In the genomic region with DNA sequence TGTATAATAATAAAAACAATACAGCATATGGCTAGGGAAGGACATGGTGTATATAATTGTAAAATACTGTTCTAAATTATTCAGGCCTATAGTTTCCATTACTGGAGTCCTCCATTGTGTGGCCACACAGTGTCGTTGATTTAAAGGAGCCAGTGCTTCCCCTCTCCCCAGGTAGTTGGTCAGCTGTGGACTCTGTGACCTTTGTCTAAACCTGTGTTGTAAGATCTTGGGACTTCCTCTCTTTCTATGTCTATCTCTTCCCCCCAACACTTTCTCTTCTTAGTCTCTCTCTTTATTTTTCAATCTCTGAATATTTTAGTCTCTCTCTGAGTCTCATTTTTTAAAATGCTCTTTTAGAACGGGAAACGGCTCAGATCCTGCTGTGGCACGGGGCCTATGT, we compare ENCODE assay signal across 22 cellular contexts. TPM values are rescaled to one million over a fixed set of nuclear protein-coding genes. Genes with fewer than 3 reads are reported as not detected.
A peak's percentile ranks its signal among the peaks of the same experiment; 100 is the strongest.
DNase-seq lines count a peak whose midpoint lies in the region; ATAC-seq and TF ChIP-seq lines count a peak whose summit lies in the region.
"Had no signal": no experiment of that assay in that cellular context is flagged by ENCODE, and none has a peak within 500 bp of the region (broad histone marks: within the 10 kb centered on the region; RNA-seq: fewer than 3 reads in every experiment).

No MANE protein-coding gene starts in this region.

- no peak for TF ChIP-seq POLR2A in breast epithelium (IDR thresholded peaks at IDR 0.05)

- POLR2A ChIA-PET in MCF 10A (lab: Yijun Ruan, JAX): no interaction called here

- CTCF ChIA-PET in MCF 10A (lab: Yijun Ruan, JAX): no interaction called here

- TF ChIP-seq CTCF in MCF 10A (IDR thresholded peaks at IDR 0.05; ENCODE audit: unreplicated experiment) (no peak), breast epithelium (IDR thresholded peaks at IDR 0.05) (no peak), endothelial cell (IDR thresholded peaks at IDR 0.05; ENCODE audit: unreplicated experiment) (no peak)

- BruUV-seq in MCF 10A (replicated peaks; lab: Mats Ljungman, UMichigan): TSS peak; percentile 64

- DNase-seq in MCF 10A (ENCODE audit: unreplicated experiment): no peak
- DNase-seq in breast epithelium (ENCODE audit: low spot score in 2 of 2): no peak
- DNase-seq in NOMO-1 treated with dmso at 0.1 percent for 144 hours (lab: John Stamatoyannopoulos, UW; ENCODE audit: unreplicated experiment): peak; percentile 16
- DNase-seq in central memory CD8-positive, alpha-beta T cell (ENCODE audit: low spot score in 2 of 2): no peak
- no peak for DNase-seq in caudate nucleus (lab: John Stamatoyannopoulos, UW)
- DNase-seq in NCI-H82 treated with DMSO at 0.1 percent for 48 hours (lab: John Stamatoyannopoulos, UW; ENCODE audit: unreplicated experiment): no peak
- DNase-seq in endothelial cell (ENCODE audit: low spot score): no peak
- DNase-seq: 8988T, DMS153, NCI-H1048, NCI-H146, NCI-H2081, NCI-H510A, NCI-H774, SHP77, SK-N-SH had no signal

- peaks cover 28% of the 10 kb centered on the region for H3K36me3 Mint-ChIP-seq in MCF 10A (ENCODE audit: insufficient read depth, unreplicated experiment)
- H3K36me3 Mint-ChIP-seq in central memory CD8-positive, alpha-beta T cell (ENCODE audit: insufficient read depth): peaks cover 26% of the 10 kb centered on the region
- H3K36me3 Mint-ChIP-seq in endothelial cell (ENCODE audit: low read depth, unreplicated experiment): peaks cover 34% of the 10 kb centered on the region

- H3K27ac ChIP-seq in breast epithelium: no peak overlapping the region
- no peak overlapping the region for H3K27ac ChIP-seq in caudate nucleus (ENCODE audit: low read depth, low read length)

- H3K9me3 Mint-ChIP-seq in MCF 10A (ENCODE audit: unreplicated experiment) (no peaks in the 10 kb centered on the region), endothelial cell (ENCODE audit: unreplicated experiment) (no peaks in the 10 kb centered on the region)
- H3K9me3 Mint-ChIP-seq in central memory CD8-positive, alpha-beta T cell: no peaks in the 10 kb centered on the region
- H3K9me3 Mint-ChIP-seq: IgD-negative memory B cell had no signal

- H3K27me3 Mint-ChIP-seq in MCF 10A (ENCODE audit: insufficient read depth, unreplicated experiment) (no peaks in the 10 kb centered on the region), endothelial cell (ENCODE audit: unreplicated experiment) (peaks cover 7% of the 10 kb centered on the region)
- H3K27me3 Mint-ChIP-seq in central memory CD8-positive, alpha-beta T cell: no peaks in the 10 kb centered on the region
- H3K27me3 Mint-ChIP-seq: IgD-negative memory B cell had no signal

- intact Hi-C loops in MCF 10A (cut with micrococcal nuclease): no loop called here
- intact Hi-C loops in breast epithelium (cut with DNase I; ENCODE audit: low total_unique reads): no loop called here

- no peaks in the 10 kb centered on the region for H3K4me1 Mint-ChIP-seq in MCF 10A (ENCODE audit: insufficient read depth, unreplicated experiment)
- H3K4me1 Mint-ChIP-seq in central memory CD8-positive, alpha-beta T cell: peaks cover 10% of the 10 kb centered on the region
- peaks cover 17% of the 10 kb centered on the region for H3K4me1 Mint-ChIP-seq in endothelial cell (ENCODE audit: unreplicated experiment)
- H3K4me1 Mint-ChIP-seq: IgD-negative memory B cell had no signal

- ATAC-seq in central memory CD8-positive, alpha-beta T cell (replicated peaks; ENCODE audit: extremely low read depth, poor library complexity, severe bottlenecking): no peak
- no peak for ATAC-seq in HG03439 (IDR thresholded peaks at IDR 0.05; ENCODE audit: unreplicated experiment)

- H3K4me1 ChIP-seq in breast epithelium: no peaks in the 10 kb centered on the region

- peaks cover 4% of the 10 kb centered on the region for H3K36me3 ChIP-seq in breast epithelium

- H3K27ac Mint-ChIP-seq in MCF 10A (ENCODE audit: low read depth, unreplicated experiment) (no peak overlapping the region), endothelial cell (ENCODE audit: unreplicated experiment) (no peak overlapping the region)
- H3K27ac Mint-ChIP-seq in central memory CD8-positive, alpha-beta T cell (ENCODE audit: low read depth): peak overlapping the region; percentile 10

- H3K4me3 ChIP-seq in breast epithelium: no peak overlapping the region
- H3K4me3 ChIP-seq: BLaER1 had no signal

- H3K27me3 ChIP-seq in breast epithelium: no peaks in the 10 kb centered on the region
- H3K27me3 ChIP-seq: BLaER1 had no signal

- H3K9me3 ChIP-seq in breast epithelium: no peaks in the 10 kb centered on the region
- H3K9me3 ChIP-seq: BLaER1, SK-N-SH had no signal

- no peak overlapping the region for H3K4me3 Mint-ChIP-seq in MCF 10A (ENCODE audit: unreplicated experiment)
- H3K4me3 Mint-ChIP-seq in central memory CD8-positive, alpha-beta T cell: no peak overlapping the region
- H3K4me3 Mint-ChIP-seq in endothelial cell (ENCODE audit: unreplicated experiment): no peak overlapping the region
- H3K4me3 Mint-ChIP-seq: IgD-negative memory B cell had no signal

RNA-seq across cellular contexts. Expression of gene BRPF3, which starts 35.6 kb away (rescaled TPM):
- total RNA-seq in MCF 10A (2022) (19.4 and 21.1 TPM in 2 replicates), breast epithelium (10 to 100 TPM; 18.9 to 26.5 (median 25.8) TPM), endothelial cell (ENCODE audit: unreplicated experiment) (37.6 TPM)

RNA-seq across cellular contexts. Expression of gene PNPLA1, which starts 37.7 kb away (rescaled TPM):
- total RNA-seq in MCF 10A (2022): 0.27 TPM in 1 of 2 replicates, not detected in the other
- not detected for total RNA-seq in breast epithelium
- total RNA-seq in endothelial cell (ENCODE audit: unreplicated experiment): not detected
- total RNA-seq: H4; LHCN-M2; T-helper 1 cell treated with Interleukin-12 subunit alpha and Interleukin-12 subunit beta and Interleukin-4 antibody, amounts not matched to agents 30 ng/mL and 1 ng/mL, for 36 hours had no signal
